ENCODE assay signal across 8 cellular contexts in the genomic region with DNA sequence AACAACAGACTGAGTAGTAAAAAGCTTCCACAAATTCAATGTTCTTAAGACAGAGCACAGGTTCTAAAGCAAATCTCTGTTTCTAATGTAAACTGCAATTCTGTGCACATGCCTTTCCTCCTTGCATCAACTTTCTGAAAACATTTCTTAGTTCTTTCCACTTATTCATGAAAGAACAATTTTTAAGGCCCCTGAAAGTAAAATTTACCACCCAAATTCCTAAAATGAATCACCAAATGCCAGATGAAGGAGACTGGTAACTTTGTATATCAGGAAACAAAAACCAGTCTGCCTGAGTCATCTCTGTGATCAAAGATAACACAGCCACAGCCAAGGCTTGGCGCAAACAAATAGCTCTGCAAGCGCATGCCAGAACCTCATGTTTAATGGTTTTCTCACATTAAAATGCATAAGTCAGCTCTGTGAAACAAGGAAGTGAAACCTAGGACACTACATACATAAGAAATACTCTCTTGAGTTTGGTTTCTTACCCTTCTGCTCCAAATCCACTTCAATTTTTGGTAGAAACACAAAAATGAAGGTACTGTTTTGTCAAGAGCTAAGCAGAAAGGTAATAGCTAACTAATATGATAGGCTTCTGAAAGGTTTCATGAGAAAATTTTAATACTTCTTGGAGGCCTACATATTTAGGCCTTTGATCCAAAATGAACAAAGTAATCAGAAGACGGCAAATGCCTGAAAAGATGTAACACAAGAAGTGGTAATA.
DNase-seq lines count a peak whose midpoint lies in the region; ATAC-seq, FAIRE-seq and TF ChIP-seq lines count a peak whose summit lies in the region.

No MANE protein-coding gene starts in this region.

- H3K9me3 Mint-ChIP-seq in activated naive CD4-positive, alpha-beta T cell treated with anti-CD3 and anti-CD28 coated beads, Interleukin-2, amount 50 U/mL, for 24 hours: no peaks in the 10 kb centered on the region

- peak; percentile 98 for FAIRE-seq in GM19239 (lab: Jason Lieb, UNC)

- H3K4me3 ChIP-seq in AG09309 (ENCODE audit: control insufficient read depth, low read depth, low read length) (no peak overlapping the region), left ventricle myocardium inferior (no peak overlapping the region), skeletal muscle tissue (ENCODE audit: low read length in 3 of 3) (no peak overlapping the region)

- peaks cover 28% of the 10 kb centered on the region for H3K4me1 Mint-ChIP-seq in activated naive CD4-positive, alpha-beta T cell treated with anti-CD3 and anti-CD28 coated beads, Interleukin-2, amount 50 U/mL, for 24 hours

- H3K27ac Mint-ChIP-seq in activated naive CD4-positive, alpha-beta T cell treated with anti-CD3 and anti-CD28 coated beads, Interleukin-2, amount 50 U/mL, for 24 hours: peak overlapping the region; percentile 9

- peaks cover 12% of the 10 kb centered on the region for H3K4me1 ChIP-seq in left ventricle myocardium inferior
- H3K4me1 ChIP-seq in skeletal muscle tissue (ENCODE audit: control insufficient read depth in 3 of 3, insufficient read depth in 3 of 3, low read length in 3 of 3): peaks cover 5 to 15% (median 11%) of the 10 kb centered on the region in 3 donors

- H3K9ac ChIP-seq in skeletal muscle tissue (ENCODE audit: low read depth in 1 of 3, low read length in 3 of 3): peak overlapping the region in 1 of 3 donors; percentile 34

- H3K36me3 ChIP-seq in left ventricle myocardium inferior: peaks cover 18% of the 10 kb centered on the region
- no peaks in the 10 kb centered on the region for H3K36me3 ChIP-seq in skeletal muscle tissue (ENCODE audit: control insufficient read depth in 3 of 3, insufficient read depth in 3 of 3, low read length in 3 of 3)

- peak; percentile 88 for ATAC-seq in HG03442 (IDR thresholded peaks at IDR 0.05; ENCODE audit: unreplicated experiment)

- TF ChIP-seq CTCF in AG09309 (IDR thresholded peaks at IDR 0.05; ENCODE audit: control insufficient read depth, insufficient read depth, low read depth, low read length, missing control alignments): no peak
- no peak for TF ChIP-seq CTCF in left ventricle myocardium inferior (IDR thresholded peaks at IDR 0.05; ENCODE audit: borderline replicate concordance)

- intact Hi-C loops in left ventricle myocardium inferior (cut with micrococcal nuclease): no loop called here

- H3K27ac ChIP-seq in left ventricle myocardium inferior (replicated peaks) (peak overlapping the region; percentile 41), skeletal muscle tissue (ENCODE audit: low read depth, low read length) (peak overlapping the region; percentile 57)

- H3K27me3 Mint-ChIP-seq in activated naive CD4-positive, alpha-beta T cell treated with anti-CD3 and anti-CD28 coated beads, Interleukin-2, amount 50 U/mL, for 24 hours: no peaks in the 10 kb centered on the region

- H3K4me3 Mint-ChIP-seq in activated naive CD4-positive, alpha-beta T cell treated with anti-CD3 and anti-CD28 coated beads, Interleukin-2, amount 50 U/mL, for 24 hours: peak overlapping the region; percentile 70

- H3K27me3 ChIP-seq in left ventricle myocardium inferior (ENCODE audit: low read depth) (no peaks in the 10 kb centered on the region), skeletal muscle tissue (ENCODE audit: control insufficient read depth in 3 of 3, insufficient read depth in 3 of 3, low read length in 3 of 3) (no peaks in the 10 kb centered on the region)

- H3K9me3 ChIP-seq in left ventricle myocardium inferior (replicated peaks) (no peaks in the 10 kb centered on the region), skeletal muscle tissue (ENCODE audit: control insufficient read depth in 3 of 3, low read length in 3 of 3) (no peaks in the 10 kb centered on the region)

- peaks cover 31% of the 10 kb centered on the region for H3K36me3 Mint-ChIP-seq in activated naive CD4-positive, alpha-beta T cell treated with anti-CD3 and anti-CD28 coated beads, Interleukin-2, amount 50 U/mL, for 24 hours

- DNase-seq in AG09309 (ENCODE audit: low read depth) (peak; percentile 94), GM19239 (ENCODE audit: insufficient read length, low spot score) (peak; percentile 52), SK-N-DZ (ENCODE audit: low spot score) (peak; percentile 25), left ventricle myocardium inferior (no peak), NCI-H82 (lab: John Stamatoyannopoulos, UW) (no peak)

Comparison
In these comparisons a context has a peak if more than half of its experiments do, and no peak if none do; other contexts are left out.
1. DNase-seq: peak in AG09309 (single experiment), GM19239 (single experiment) and SK-N-DZ (single experiment); none in left ventricle myocardium inferior (single experiment) and NCI-H82 (single experiment).